In genomic region chr12:106248849-106249371, GRCh38 we compare ENCODE assay signal across 8 cellular contexts. TPM values are rescaled to one million over a fixed set of nuclear protein-coding genes. Genes with fewer than 3 reads are reported as not detected.
DNase-seq lines count a peak whose midpoint lies in the region; ATAC-seq and TF ChIP-seq lines count a peak whose summit lies in the region.

No MANE protein-coding gene starts in this region.

- H3K4me1 ChIP-seq in A673 (ENCODE audit: insufficient read depth, low read length, poor library complexity, severe bottlenecking) = peaks cover 14% of the 10 kb centered on the region

- peak; percentile 11 for DNase-seq in A673 (ENCODE audit: low spot score)
- peak; percentile 29 for DNase-seq in activated CD4-positive, alpha-beta T cell treated with anti-CD3 and anti-CD28 coated beads, Interleukin-2, amount 10 ng/mL, durations not matched to agents 7 days and 5 days
- no peak for DNase-seq in endothelial cell (ENCODE audit: low spot score)
- peak in 9 of 10 donors; percentile 22 to 66 (median 40) for DNase-seq in naive thymus-derived CD8-positive, alpha-beta T cell
- peak; percentile 40 for DNase-seq in ureter (ENCODE audit: low spot score)
- no peak for DNase-seq in superior temporal gyrus (ENCODE audit: extremely low spot score)

- POLR2A ChIA-PET in A673 (lab: Charles Lee; ENCODE audit: low non-redundant PET) = no interaction called here
- POLR2A ChIA-PET in activated CD4-positive, alpha-beta T cell treated with anti-CD3 and anti-CD28 coated beads, Interleukin-2, amount 10 ng/mL, durations not matched to agents 7 days and 5 days (lab: Charles Lee) = no interaction called here
- POLR2A ChIA-PET in naive thymus-derived CD8-positive, alpha-beta T cell (lab: Charles Lee) = interaction anchor here (0.9 to 7.2 kb wide), 7 partner anchors 21 to 707 kb away, joined by 3 to 118 read pairs (median 5); partner anchors contain the start of genes TCP11L2 and TMEM263

- H3K9me3 Mint-ChIP-seq in activated CD4-positive, alpha-beta T cell treated with anti-CD3 and anti-CD28 coated beads, Interleukin-2, amount 10 ng/mL, durations not matched to agents 7 days and 5 days = no peaks in the 10 kb centered on the region
- H3K9me3 Mint-ChIP-seq in endothelial cell (ENCODE audit: unreplicated experiment) = no peaks in the 10 kb centered on the region
- H3K9me3 Mint-ChIP-seq in naive thymus-derived CD8-positive, alpha-beta T cell = no peaks in the 10 kb centered on the region

- peaks cover 15% of the 10 kb centered on the region for H3K27me3 Mint-ChIP-seq in activated CD4-positive, alpha-beta T cell treated with anti-CD3 and anti-CD28 coated beads, Interleukin-2, amount 10 ng/mL, durations not matched to agents 7 days and 5 days
- H3K27me3 Mint-ChIP-seq in endothelial cell (ENCODE audit: unreplicated experiment) = no peaks in the 10 kb centered on the region
- no peaks in the 10 kb centered on the region for H3K27me3 Mint-ChIP-seq in naive thymus-derived CD8-positive, alpha-beta T cell

- TF ChIP-seq CTCF in A673 (conservative IDR thresholded peaks at IDR 0.05; ENCODE audit: low read depth, low read length) = no peak
- no peak for TF ChIP-seq CTCF in endothelial cell (IDR thresholded peaks at IDR 0.05; ENCODE audit: unreplicated experiment)

- peak overlapping the region; percentile 97 for H3K4me3 ChIP-seq in A673 (ENCODE audit: low read depth, low read length, poor library complexity, severe bottlenecking)

- peaks cover 3% of the 10 kb centered on the region for H3K36me3 ChIP-seq in A673 (ENCODE audit: insufficient read depth, low read length, poor library complexity, severe bottlenecking)

- no peaks in the 10 kb centered on the region for H3K9me3 ChIP-seq in A673 (ENCODE audit: low read depth, low read length, poor library complexity, severe bottlenecking)

- H3K4me3 Mint-ChIP-seq in activated CD4-positive, alpha-beta T cell treated with anti-CD3 and anti-CD28 coated beads, Interleukin-2, amount 10 ng/mL, durations not matched to agents 7 days and 5 days = peak overlapping the region; percentile 62
- peak overlapping the region; percentile 88 for H3K4me3 Mint-ChIP-seq in endothelial cell (ENCODE audit: unreplicated experiment)
- H3K4me3 Mint-ChIP-seq in naive thymus-derived CD8-positive, alpha-beta T cell = peak overlapping the region; percentile 75 to 91 (median 86)

- peaks cover 17% of the 10 kb centered on the region for H3K4me1 Mint-ChIP-seq in activated CD4-positive, alpha-beta T cell treated with anti-CD3 and anti-CD28 coated beads, Interleukin-2, amount 10 ng/mL, durations not matched to agents 7 days and 5 days
- peaks cover 18% of the 10 kb centered on the region for H3K4me1 Mint-ChIP-seq in endothelial cell (ENCODE audit: unreplicated experiment)
- H3K4me1 Mint-ChIP-seq in naive thymus-derived CD8-positive, alpha-beta T cell = peaks cover 13 to 43% (median 34%) of the 10 kb centered on the region in 4 donors

- CTCF ChIA-PET in A673 (lab: Charles Lee) = no interaction called here
- CTCF ChIA-PET in activated CD4-positive, alpha-beta T cell treated with anti-CD3 and anti-CD28 coated beads, Interleukin-2, amount 10 ng/mL, durations not matched to agents 7 days and 5 days (lab: Charles Lee) = no interaction called here

- no peaks in the 10 kb centered on the region for H3K36me3 Mint-ChIP-seq in activated CD4-positive, alpha-beta T cell treated with anti-CD3 and anti-CD28 coated beads, Interleukin-2, amount 10 ng/mL, durations not matched to agents 7 days and 5 days (ENCODE audit: low read depth)
- H3K36me3 Mint-ChIP-seq in endothelial cell (ENCODE audit: low read depth, unreplicated experiment) = peaks cover 4% of the 10 kb centered on the region
- H3K36me3 Mint-ChIP-seq in naive thymus-derived CD8-positive, alpha-beta T cell = no peaks in the 10 kb centered on the region

- no TSS peak for BruUV-seq in A673 (replicated peaks; lab: Mats Ljungman, UMichigan)

- H3K27ac ChIP-seq in A673 (ENCODE audit: low read depth, low read length, poor library complexity, severe bottlenecking) = peak overlapping the region; percentile 83

- intact Hi-C loops in A673 (cut with micrococcal nuclease; ENCODE audit: unreplicated experiment) = no loop called here

- no peaks in the 10 kb centered on the region for H3K27me3 ChIP-seq in A673 (replicated peaks; ENCODE audit: insufficient read depth, low read depth, low read length, poor library complexity)

- ATAC-seq in HG03196 (IDR thresholded peaks at IDR 0.05; ENCODE audit: unreplicated experiment) (peak; percentile 10), GM21786 (IDR thresholded peaks at IDR 0.05; ENCODE audit: unreplicated experiment) (no peak)
- peak; percentile 35 to 56 for ATAC-seq in naive thymus-derived CD8-positive, alpha-beta T cell

- peak overlapping the region; percentile 57 for H3K27ac Mint-ChIP-seq in activated CD4-positive, alpha-beta T cell treated with anti-CD3 and anti-CD28 coated beads, Interleukin-2, amount 10 ng/mL, durations not matched to agents 7 days and 5 days
- H3K27ac Mint-ChIP-seq in endothelial cell (ENCODE audit: unreplicated experiment) = no peak overlapping the region
- peak overlapping the region; percentile 69 to 98 (median 95) for H3K27ac Mint-ChIP-seq in naive thymus-derived CD8-positive, alpha-beta T cell

RNA-seq across cellular contexts. Expression of gene CKAP4, which starts 1.1 kb away (rescaled TPM):
- total RNA-seq in A673 (2021) (81.8 and 89.4 TPM in 2 replicates), endothelial cell (ENCODE audit: unreplicated experiment) (76.7 TPM), ureter (39.7 TPM)
- 1 to 10 TPM; 1.7 to 2.1 TPM for total RNA-seq in activated CD4-positive, alpha-beta T cell treated with anti-CD3 and anti-CD28 coated beads, Interleukin-2, amount 10 ng/mL, durations not matched to agents 7 days and 5 days
- total RNA-seq in naive thymus-derived CD8-positive, alpha-beta T cell = 10 to 100 TPM; 13.7 to 14.4 TPM
- polyA plus RNA-seq in naive thymus-derived CD8-positive, alpha-beta T cell = 10 to 100 TPM; 11.2 to 11.9 (median 11.2) TPM

RNA-seq across cellular contexts. Expression of gene TCP11L2, which starts 53.6 kb away (rescaled TPM):
- total RNA-seq in A673 (2021) = 0.39 and 3.0 TPM in 2 replicates
- 10 to 100 TPM; 20.9 to 21.0 TPM for total RNA-seq in activated CD4-positive, alpha-beta T cell treated with anti-CD3 and anti-CD28 coated beads, Interleukin-2, amount 10 ng/mL, durations not matched to agents 7 days and 5 days
- total RNA-seq in endothelial cell (ENCODE audit: unreplicated experiment) = 14.0 TPM
- total RNA-seq in naive thymus-derived CD8-positive, alpha-beta T cell = 100 to 1,000 TPM; 203 to 211 TPM
- 10 to 100 TPM; 30.6 to 45.4 (median 34.7) TPM for polyA plus RNA-seq in naive thymus-derived CD8-positive, alpha-beta T cell
- total RNA-seq in ureter = 19.6 TPM

Comparison
In these comparisons a context has a peak if more than half of its experiments do, and no peak if none do; other contexts are left out.
1. DNase-seq: peak in A673 (single experiment), activated CD4-positive, alpha-beta T cell treated with anti-CD3 and anti-CD28 coated beads, Interleukin-2, amount 10 ng/mL, durations not matched to agents 7 days and 5 days (single experiment), naive thymus-derived CD8-positive, alpha-beta T cell (9 of 10) and ureter (single experiment); none in endothelial cell (single experiment) and superior temporal gyrus (single experiment).
2. RNA of gene CKAP4, which starts 1.1 kb away (total RNA-seq): 81.8 to 89.4 TPM in A673, 76.7 TPM in endothelial cell (single experiment), 39.7 TPM in ureter (single experiment) and 13.7 to 14.4 TPM in naive thymus-derived CD8-positive, alpha-beta T cell; 1.7 to 2.1 TPM in activated CD4-positive, alpha-beta T cell treated with anti-CD3 and anti-CD28 coated beads, Interleukin-2, amount 10 ng/mL, durations not matched to agents 7 days and 5 days; every median in the first group is over 4 times any median in the second.
3. Peak in every context shown above with its lines, with median percentiles within 50 percentile points of each other: H3K4me3 Mint-ChIP-seq.